In genomic region chr21:36250423-36251075, GRCh38 we compare ENCODE assay signal across 25 cellular contexts.
DNase-seq lines count a peak whose midpoint lies in the region; ATAC-seq and TF ChIP-seq lines count a peak whose summit lies in the region.
"Had no signal": no experiment of that assay in that cellular context is flagged by ENCODE, and none has a peak within 500 bp of the region (broad histone marks: within the 10 kb centered on the region; RNA-seq: fewer than 3 reads in every experiment).

No MANE protein-coding gene starts in this region.

- peak overlapping the region; percentile 13; the same call in 1 of the 2 replicates for H3K4me3 ChIP-seq in Jurkat, Clone E6-1 (ENCODE audit: low read length)
- H3K4me3 ChIP-seq: K562, Peyer's patch, SJCRH30, stomach, transverse colon had no signal

- peak overlapping the region; percentile 58 for H3K27ac Mint-ChIP-seq in central memory CD8-positive, alpha-beta T cell (ENCODE audit: low read depth)
- peak overlapping the region; percentile 65 for H3K27ac Mint-ChIP-seq in neural crest cell (ENCODE audit: unreplicated experiment)
- H3K27ac Mint-ChIP-seq: T-helper 1 cell treated with Interleukin-12 subunit alpha and Interleukin-12 subunit beta and Interleukin-4 antibody, amounts not matched to agents 30 μg/mL and 1 μg/mL, for 36 hours had no signal

- in situ Hi-C loops in G401 (cut with HindIII; ENCODE audit: low sequenced_read_pairs), result no loop called here

- peak; percentile 86 for DNase-seq in G401 (ENCODE audit: low spot score)
- no peak for DNase-seq in Jurkat, Clone E6-1 (ENCODE audit: low read depth, low spot score)
- DNase-seq in central memory CD8-positive, alpha-beta T cell (ENCODE audit: low spot score in 2 of 2), result no peak
- DNase-seq in neural crest cell (ENCODE audit: low read depth, low spot score), result no peak
- DNase-seq in AG08396 (ENCODE audit: low spot score), result no peak
- DNase-seq: activated CD8-positive, alpha-beta memory T cell treated with anti-CD3 and anti-CD28 coated beads for 24 hours; activated T-cell treated with anti-CD3 and anti-CD28 coated beads, Interleukin-2, amount 50 U/mL, for 4 hours; brain microvascular endothelial cell; Caco-2; head of caudate nucleus; NCI-H187 treated with DMSO at 0.1 percent for 48 hours; NCI-H226; NK-92 treated with Interleukin-12 subunit alpha and Interleukin-12 subunit beta, amount 100 ng/mL, for 24 hours; Peyer's patch; SJCRH30; small intestine; stimulated activated CD4-positive, alpha-beta T cell treated with anti-CD3 and anti-CD28 coated beads, Interleukin-2, amount 100 ng/mL, for 48 hours; stomach; transverse colon had no signal

- no peak for ATAC-seq in central memory CD8-positive, alpha-beta T cell (replicated peaks; ENCODE audit: extremely low read depth, poor library complexity, severe bottlenecking)
- ATAC-seq in HG02610 (IDR thresholded peaks at IDR 0.05; ENCODE audit: unreplicated experiment) (no peak), HG02885 (IDR thresholded peaks at IDR 0.05; ENCODE audit: poor library complexity, unreplicated experiment) (no peak)
- ATAC-seq: activated T-cell treated with anti-CD3 and anti-CD28 coated beads, Interleukin-2, amount 50 U/mL, for 4 hours; HCT116; K562; left lobe of liver had no signal

- H3K36me3 Mint-ChIP-seq in central memory CD8-positive, alpha-beta T cell (ENCODE audit: insufficient read depth), result peaks cover 36% of the 10 kb centered on the region
- H3K36me3 Mint-ChIP-seq in neural crest cell (ENCODE audit: low read depth), result peaks cover 11% of the 10 kb centered on the region

- H3K27me3 Mint-ChIP-seq in central memory CD8-positive, alpha-beta T cell, result no peaks in the 10 kb centered on the region
- no peaks in the 10 kb centered on the region for H3K27me3 Mint-ChIP-seq in neural crest cell (ENCODE audit: low read depth)

- H3K9me3 Mint-ChIP-seq in central memory CD8-positive, alpha-beta T cell, result no peaks in the 10 kb centered on the region
- no peaks in the 10 kb centered on the region for H3K9me3 Mint-ChIP-seq in neural crest cell
- H3K9me3 Mint-ChIP-seq: activated T-cell treated with anti-CD3 and anti-CD28 coated beads, Interleukin-2, amount 50 U/mL, for 4 hours; T-helper 1 cell treated with Interleukin-12 subunit alpha and Interleukin-12 subunit beta and Interleukin-4 antibody, amounts not matched to agents 30 μg/mL and 1 μg/mL, for 36 hours had no signal

- no peak for TF ChIP-seq CTCF in neural crest cell (conservative IDR thresholded peaks at IDR 0.05)

- no peak overlapping the region for H3K4me3 Mint-ChIP-seq in central memory CD8-positive, alpha-beta T cell
- H3K4me3 Mint-ChIP-seq in neural crest cell, result no peak overlapping the region
- H3K4me3 Mint-ChIP-seq: activated T-cell treated with anti-CD3 and anti-CD28 coated beads, Interleukin-2, amount 50 U/mL, for 4 hours; T-helper 1 cell treated with Interleukin-12 subunit alpha and Interleukin-12 subunit beta and Interleukin-4 antibody, amounts not matched to agents 30 μg/mL and 1 μg/mL, for 36 hours had no signal

- H3K4me1 Mint-ChIP-seq in central memory CD8-positive, alpha-beta T cell, result peaks cover 10% of the 10 kb centered on the region
- peaks cover 11% of the 10 kb centered on the region for H3K4me1 Mint-ChIP-seq in neural crest cell
